Comparison of ENCODE assay signal across 19 cellular contexts in the genomic region with DNA sequence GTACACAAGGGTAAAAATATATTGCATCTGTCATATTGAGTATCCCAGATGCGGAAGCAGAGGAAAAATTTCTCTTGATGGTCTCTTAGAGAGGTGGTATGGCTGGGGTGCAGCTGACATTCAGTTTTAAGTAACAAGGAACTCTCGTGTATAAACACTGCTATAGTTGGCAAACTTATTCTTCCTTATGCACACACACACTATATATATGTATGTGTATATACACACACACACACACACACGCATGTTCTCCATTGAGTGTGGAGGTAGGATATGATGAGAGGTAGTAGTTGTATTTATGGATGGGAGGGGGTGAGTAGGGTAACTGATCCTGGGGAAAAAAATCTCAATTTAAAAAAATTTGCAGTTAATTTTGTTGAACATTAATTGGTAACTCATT. TPM values are rescaled to one million over a fixed set of nuclear protein-coding genes. Genes with fewer than 3 reads are reported as not detected.
A peak's percentile ranks its signal among the peaks of the same experiment; 100 is the strongest.
DNase-seq lines count a peak whose midpoint lies in the region; ATAC-seq and TF ChIP-seq lines count a peak whose summit lies in the region.
"Had no signal": no experiment of that assay in that cellular context is flagged by ENCODE, and none has a peak within 500 bp of the region (broad histone marks: within the 10 kb centered on the region; RNA-seq: fewer than 3 reads in every experiment).

No MANE protein-coding gene starts in this region.

- H3K27me3 ChIP-seq in Loucy (ENCODE audit: insufficient read depth, low read length, poor library complexity, severe bottlenecking) (no peaks in the 10 kb centered on the region), dorsolateral prefrontal cortex (no peaks in the 10 kb centered on the region), osteoblast (ENCODE audit: insufficient read depth, low read length) (no peaks in the 10 kb centered on the region), WERI-Rb-1 (ENCODE audit: insufficient read depth, low read depth, severe bottlenecking) (no peaks in the 10 kb centered on the region)

- H3K36me3 ChIP-seq in Loucy (ENCODE audit: insufficient read depth, low read length) (no peaks in the 10 kb centered on the region), osteoblast (ENCODE audit: insufficient read depth, low read length) (no peaks in the 10 kb centered on the region), WERI-Rb-1 (no peaks in the 10 kb centered on the region), mucosa of descending colon (ENCODE audit: low read depth) (no peaks in the 10 kb centered on the region)

- H3K4me2 ChIP-seq in Loucy (ENCODE audit: low read depth, low read length, poor library complexity, severe bottlenecking) = peak overlapping the region; percentile 24
- H3K4me2 ChIP-seq in osteoblast (ENCODE audit: insufficient read depth, low read length) = no peak overlapping the region
- H3K4me2 ChIP-seq: A549 had no signal

- H3K9me3 ChIP-seq in Loucy (ENCODE audit: insufficient read depth, low read depth, low read length) (no peaks in the 10 kb centered on the region), osteoblast (ENCODE audit: low read depth, low read length) (no peaks in the 10 kb centered on the region), WERI-Rb-1 (ENCODE audit: severe bottlenecking) (no peaks in the 10 kb centered on the region), mucosa of descending colon (no peaks in the 10 kb centered on the region)
- H3K9me3 ChIP-seq: A549, Caco-2 had no signal

- H3K27me3 Mint-ChIP-seq in Calu3 (ENCODE audit: unreplicated experiment) = no peaks in the 10 kb centered on the region
- H3K27me3 Mint-ChIP-seq: CD4-positive, alpha-beta T cell had no signal

- H3K9me2 ChIP-seq in Loucy (replicated peaks; ENCODE audit: low read depth, low read length) = no peaks in the 10 kb centered on the region

- peaks cover 98% of the 10 kb centered on the region for H3K79me2 ChIP-seq in Loucy (ENCODE audit: insufficient read depth, low read length)
- H3K79me2 ChIP-seq in osteoblast (ENCODE audit: insufficient read depth, low read length) = peaks cover 12% of the 10 kb centered on the region

- H3K4me3 ChIP-seq in Loucy (ENCODE audit: low read length, poor library complexity, severe bottlenecking) = no peak overlapping the region
- H3K4me3 ChIP-seq in dorsolateral prefrontal cortex = peak overlapping the region in 13 of 59 donors; percentile 1 to 95 (median 16)
- H3K4me3 ChIP-seq in osteoblast (ENCODE audit: insufficient read depth, low read length) = no peak overlapping the region
- H3K4me3 ChIP-seq in WERI-Rb-1 (ENCODE audit: low read depth, low read length) = no peak overlapping the region
- H3K4me3 ChIP-seq in mucosa of descending colon = no peak overlapping the region
- H3K4me3 ChIP-seq: A549 had no signal

- H2AFZ ChIP-seq in Loucy (ENCODE audit: low read length) (no peak overlapping the region), osteoblast (ENCODE audit: low read length) (no peak overlapping the region)

- no peak overlapping the region for H3K4me3 Mint-ChIP-seq in Calu3 (ENCODE audit: low read depth, unreplicated experiment)
- H3K4me3 Mint-ChIP-seq: CD4-positive, alpha-beta T cell; H9; IgD-negative memory B cell had no signal

- H3F3A ChIP-seq in Loucy (ENCODE audit: low read depth) = no peaks in the 10 kb centered on the region

- H3K4me1 ChIP-seq in Loucy (ENCODE audit: insufficient read depth, low read length, poor library complexity, severe bottlenecking) (peaks cover 42% of the 10 kb centered on the region), osteoblast (ENCODE audit: insufficient read depth, low read length) (no peaks in the 10 kb centered on the region), mucosa of descending colon (ENCODE audit: low read depth) (no peaks in the 10 kb centered on the region)

- ATAC-seq in HG03521 (IDR thresholded peaks at IDR 0.05; ENCODE audit: unreplicated experiment) (no peak), mucosa of descending colon (no peak)
- ATAC-seq: A549, HepG2 had no signal

- H3K27ac Mint-ChIP-seq in Calu3 (ENCODE audit: unreplicated experiment) = peak overlapping the region; percentile 44
- H3K27ac Mint-ChIP-seq: CD4-positive, alpha-beta T cell; H9; IgD-negative memory B cell had no signal

- BruUV-seq in Calu3 (replicated peaks; lab: Mats Ljungman, UMichigan) = no TSS peak

- DNase-seq in Calu3 (no peak), dorsolateral prefrontal cortex (no peak), osteoblast (ENCODE audit: insufficient read length, low spot score, missing footprints) (peak; percentile 51), WERI-Rb-1 (no peak), mucosa of descending colon (no peak)
- DNase-seq: AML-193; Caco-2; CD4-positive, alpha-beta T cell; DMS153; DMS79; GF-D8; H9 had no signal

- H3K4me1 Mint-ChIP-seq in Calu3 (ENCODE audit: low read depth, unreplicated experiment) = peaks cover 46% of the 10 kb centered on the region

- H3K36me3 Mint-ChIP-seq in Calu3 (ENCODE audit: insufficient read depth, unreplicated experiment) = peaks cover 8% of the 10 kb centered on the region
- H3K36me3 Mint-ChIP-seq: IgD-negative memory B cell had no signal

- H3K9ac ChIP-seq in Loucy (ENCODE audit: low read depth, low read length, poor library complexity, severe bottlenecking) = no peak overlapping the region

- CTCF ChIA-PET in Calu3 (lab: Charles Lee) = no interaction called here

- intact Hi-C loops in Calu3 (cut with micrococcal nuclease; ENCODE audit: unreplicated experiment) (no loop called here), dorsolateral prefrontal cortex (cut with DNase I) (no loop called here), mucosa of descending colon (cut with DNase I, micrococcal nuclease) (loop anchor here in 1 of 2 donors (10.0 kb wide), 1 partner anchor 59 kb away; no protein-coding TSS in a partner anchor)

- no peaks in the 10 kb centered on the region for H3K9me3 Mint-ChIP-seq in Calu3 (ENCODE audit: low read depth, unreplicated experiment)
- H3K9me3 Mint-ChIP-seq: CD4-positive, alpha-beta T cell; IgD-negative memory B cell had no signal

- H4K20me1 ChIP-seq in Loucy (ENCODE audit: insufficient read depth, low read length, poor library complexity, severe bottlenecking) = peaks cover 39% of the 10 kb centered on the region
- no peaks in the 10 kb centered on the region for H4K20me1 ChIP-seq in osteoblast (ENCODE audit: insufficient read depth, low read length)

- TF ChIP-seq CTCF in Calu3 (IDR thresholded peaks at IDR 0.05; ENCODE audit: unreplicated experiment) (no peak), Loucy (conservative IDR thresholded peaks at IDR 0.05; ENCODE audit: low read length) (no peak), dorsolateral prefrontal cortex (IDR thresholded peaks at IDR 0.05 in 54 of 56, conservative IDR thresholded peaks at IDR 0.05 in 2 of 56; ENCODE audit: low read depth in 1 of 56, partially characterized antibody in 56 of 56) (no peak), osteoblast (IDR thresholded peaks at IDR 0.05; ENCODE audit: extremely low read depth, low read depth, low read length) (no peak), WERI-Rb-1 (IDR thresholded peaks at IDR 0.05; ENCODE audit: low read depth, low read length) (no peak), mucosa of descending colon (IDR thresholded peaks at IDR 0.05) (no peak)

- H3K27ac ChIP-seq in dorsolateral prefrontal cortex (peak overlapping the region in 33 of 59 donors; percentile 2 to 97 (median 38)), osteoblast (ENCODE audit: low read depth, low read length) (no peak overlapping the region), WERI-Rb-1 (no peak overlapping the region)
- H3K27ac ChIP-seq: 22Rv1, A549, C4-2B had no signal

RNA-seq across cellular contexts. Expression of gene PHLPP1, which starts 10.6 kb away (rescaled TPM):
- 28.0 and 32.8 TPM in 2 replicates for total RNA-seq in Calu3 (2022)
- 100 to 1,000 TPM in 66 of 120 experiments, 10 to 100 TPM in 54; 42.7 to 292 (median 103) TPM for total RNA-seq in dorsolateral prefrontal cortex
- 5.6 and 6.9 TPM in 2 replicates for total RNA-seq in osteoblast
- 10 to 100 TPM; 17.9 to 28.9 (median 19.7) TPM for total RNA-seq in mucosa of descending colon

Comparison
In these comparisons a context has a peak if more than half of its experiments do, and no peak if none do; other contexts are left out.
1. H3K27ac ChIP-seq: peak in dorsolateral prefrontal cortex (33 of 59); none in osteoblast (single experiment) and WERI-Rb-1 (single experiment).